Comparison of ENCODE assay signal across 21 cellular contexts in genomic region chr15:76221085-76221767, GRCh38.
DNase-seq lines count a peak whose midpoint lies in the region; ATAC-seq, FAIRE-seq and TF ChIP-seq lines count a peak whose summit lies in the region.
"Had no signal": no experiment of that assay in that cellular context is flagged by ENCODE, and none has a peak within 500 bp of the region (broad histone marks: within the 10 kb centered on the region; RNA-seq: fewer than 3 reads in every experiment).

No MANE protein-coding gene starts in this region.

- H2AFZ ChIP-seq in HepG2 (ENCODE audit: low read length), result no peak overlapping the region

- no peaks in the 10 kb centered on the region for H3K79me2 ChIP-seq in HepG2 (ENCODE audit: insufficient read depth, low read length)

- intact Hi-C loops in HepG2 (cut with micrococcal nuclease; ENCODE audit: unreplicated experiment) (no loop called here), right lobe of liver (cut with DNase I) (no loop called here), left colon (cut with DNase I, micrococcal nuclease) (no loop called here)

- no peak for TF ChIP-seq EP300 in HepG2 (IDR thresholded peaks at IDR 0.05; ENCODE audit: low read depth in 2 of 2, low read length in 2 of 2)
- no peak for TF ChIP-seq EP300 in HepG2 (CRISPR knock-in tag; IDR thresholded peaks at IDR 0.05; ENCODE audit: borderline replicate concordance)

- H3K27me3 ChIP-seq in HepG2 (ENCODE audit: control insufficient read depth in 1 of 2, insufficient read depth in 2 of 2, low read length in 2 of 2) (no peaks in the 10 kb centered on the region), right lobe of liver (no peaks in the 10 kb centered on the region), small intestine (ENCODE audit: control insufficient read depth in 2 of 2, insufficient read depth in 2 of 2, low read length in 2 of 2) (no peaks in the 10 kb centered on the region)

- H3K4me2 ChIP-seq in HepG2 (ENCODE audit: low read depth, low read length), result no peak overlapping the region

- no peak overlapping the region for H3K27ac ChIP-seq in HepG2 (ENCODE audit: extremely low read length, insufficient read depth, low read length)
- no peak overlapping the region for H3K27ac ChIP-seq in right lobe of liver
- no peak overlapping the region for H3K27ac ChIP-seq in HEK293 (ENCODE audit: extremely low read depth, low read depth, low read length)
- H3K27ac ChIP-seq in small intestine (ENCODE audit: low read depth in 1 of 2, low read length in 1 of 2), result no peak overlapping the region

- CTCF ChIA-PET in HepG2 (lab: Yijun Ruan, JAX; ENCODE audit: low intra/inter-chr PET ratio, low total read pairs) (no interaction called here), HEK293 (lab: Yijun Ruan, JAX) (interaction anchor here (1.1 to 1.5 kb wide), 2 partner anchors 15 to 32 kb away, joined by 3 to 9 read pairs; no protein-coding TSS in a partner anchor)

- TF ChIP-seq CTCF in HepG2 (CRISPR knock-in tag; IDR thresholded peaks at IDR 0.05), result no peak
- TF ChIP-seq CTCF in right lobe of liver (IDR thresholded peaks at IDR 0.05), result no peak
- no peak for TF ChIP-seq CTCF in HEK293 (tag by site-specific recombination; IDR thresholded peaks at IDR 0.05)

- in situ Hi-C loops in HepG2 (cut with HindIII; ENCODE audit: extremely low pct_ligation_motif_present, low pct_unique_long_range_greater_than_20kb), result no loop called here

- no peak for DNase-seq in HepG2 (ENCODE audit: low spot score)
- no peak for DNase-seq in right lobe of liver
- DNase-seq in left colon, result no peak
- DNase-seq in small intestine, result peak; percentile 45
- DNase-seq in NCI-H226, result no peak
- DNase-seq in NCI-H526 treated with DMSO at 0.1 percent for 48 hours (lab: John Stamatoyannopoulos, UW), result no peak
- DNase-seq: 8988T; C1 segment of cervical spinal cord; CD4-positive, alpha-beta memory T cell; DMS 273 treated with DMSO at 0.1 percent for 48 hours; DMS79; EL; GDM1; GOT3 had no signal

- POLR2A ChIA-PET in HepG2 (lab: Yijun Ruan, JAX), result no interaction called here
- POLR2A ChIA-PET in HEK293 (lab: Yijun Ruan, JAX), result no interaction called here

- ATAC-seq in HepG2 (no peak), right lobe of liver (no peak), left colon (peak; percentile 72), GM21723 (IDR thresholded peaks at IDR 0.05; ENCODE audit: unreplicated experiment) (no peak)

- H3K9me3 ChIP-seq in HepG2 (ENCODE audit: low read length), result no peaks in the 10 kb centered on the region
- no peaks in the 10 kb centered on the region for H3K9me3 ChIP-seq in right lobe of liver
- H3K9me3 ChIP-seq in HEK293 (ENCODE audit: control insufficient read depth, insufficient read depth, low read depth, low read length), result no peaks in the 10 kb centered on the region
- no peaks in the 10 kb centered on the region for H3K9me3 ChIP-seq in small intestine (ENCODE audit: control insufficient read depth, low read depth)
- H3K9me3 ChIP-seq: HAP-1 had no signal

- no peak overlapping the region for H3K9ac ChIP-seq in HepG2 (ENCODE audit: insufficient read depth, low read depth, low read length)

- TF ChIP-seq RAD21 in HepG2 (CRISPR knock-in tag; IDR thresholded peaks at IDR 0.05), result no peak

- H3K4me3 ChIP-seq in HepG2 (replicated peaks in 1 of 3; ENCODE audit: insufficient read depth in 1 of 3, low read depth in 2 of 3, low read length in 3 of 3) (no peak overlapping the region), right lobe of liver (no peak overlapping the region), HEK293 (ENCODE audit: low read depth, low read length) (no peak overlapping the region), small intestine (ENCODE audit: low read depth in 1 of 2, low read length in 2 of 2) (no peak overlapping the region)
- H3K4me3 ChIP-seq: HAP-1 had no signal

- 0 out of 2 replicates have a peak, but pooled peaks cover 4% of the 10 kb centered on the region for H4K20me1 ChIP-seq in HepG2 (ENCODE audit: insufficient read depth, low read length)

- WGBS in HepG2 (ENCODE audit: low lambda C conversion rate), result 88% methylated on average over 1 of the region's 1 CpG
- 100% methylated on average over 1 of the region's 1 CpG for WGBS in right lobe of liver (ENCODE audit: insufficient coverage, low coverage, low lambda C conversion rate, missing lambda C conversion rate)
- WGBS in small intestine, 3 donors, result 41 to 80% (median 48%) methylated on average over 1 of the region's 1 CpG

- no TSS peak for BruUV-seq in HepG2 (replicated peaks; lab: Mats Ljungman, UMichigan)

- FAIRE-seq in HepG2 (lab: Jason Lieb, UNC), result no peak
- FAIRE-seq in small intestine (lab: Jason Lieb, UNC), result no peak
- FAIRE-seq: D721Med, GM12891, GM19239, H54 had no signal

- H3K36me3 ChIP-seq in HepG2 (replicated peaks in 1 of 2; ENCODE audit: control insufficient read depth in 1 of 2, insufficient read depth in 2 of 2, low read length in 2 of 2), result peaks cover 10 to 54% of the 10 kb centered on the region in 2 experiments
- H3K36me3 ChIP-seq in right lobe of liver, result peaks cover 3 to 42% (median 24%) of the 10 kb centered on the region in 4 donors
- H3K36me3 ChIP-seq in HEK293 (ENCODE audit: control insufficient read depth in 2 of 2, insufficient read depth in 1 of 2, low read length in 2 of 2), result peaks cover 12 to 53% of the 10 kb centered on the region in 2 experiments
- H3K36me3 ChIP-seq in small intestine (ENCODE audit: control insufficient read depth in 2 of 2, insufficient read depth in 2 of 2, low read length in 2 of 2), result peaks cover 3 to 21% of the 10 kb centered on the region in 2 donors

- no peak for TF ChIP-seq POLR2A in HepG2 (IDR thresholded peaks at IDR 0.05; ENCODE audit: insufficient read depth in 1 of 2, low read depth in 2 of 2, low read length in 2 of 2)
- TF ChIP-seq POLR2A in right lobe of liver (IDR thresholded peaks at IDR 0.05), result no peak

- H3K4me1 ChIP-seq in HepG2 (ENCODE audit: insufficient read depth, low read length) (no peaks in the 10 kb centered on the region), right lobe of liver (no peaks in the 10 kb centered on the region), HEK293 (ENCODE audit: control insufficient read depth, insufficient read depth, low read length) (peaks cover 18% of the 10 kb centered on the region), small intestine (ENCODE audit: control insufficient read depth in 2 of 2, insufficient read depth in 1 of 2, low read depth in 1 of 2, low read length in 1 of 2) (no peaks in the 10 kb centered on the region)
- H3K4me1 ChIP-seq: HAP-1 had no signal

TF ChIP-seq in HepG2, 621 proteins besides CTCF, POLR2A, EP300 and RAD21:
- peak in 1 of 2 experiments; percentile 32; a peak in 1 of 4 replicates for TF ChIP-seq ATF4 (CRISPR knock-in tag; IDR thresholded peaks at IDR 0.05)
- TF ChIP-seq CEBPB (IDR thresholded peaks at IDR 0.05; ENCODE audit: borderline replicate concordance, low read depth, low read length), result peak; percentile 44; the same call in 1 of the 2 replicates
- 0 out of 2 replicates have a peak, but pooled peaks have one; percentile 27 for TF ChIP-seq ZKSCAN1 (IDR thresholded peaks at IDR 0.05; ENCODE audit: low read length)
- TF ChIP-seq ZNF331 (CRISPR knock-in tag; IDR thresholded peaks at IDR 0.05), result no peak

TF ChIP-seq in HEK293, 187 proteins besides CTCF, POLR2A, EP300 and RAD21:
- TF ChIP-seq ZNF664 (tag by site-specific recombination; IDR thresholded peaks at IDR 0.05) (peak; percentile 89), ZNF701 (tag by site-specific recombination; IDR thresholded peaks at IDR 0.05) (no peak), ZSCAN18 (tag by site-specific recombination; IDR thresholded peaks at IDR 0.05) (no peak), SP7 (tag by site-specific recombination; IDR thresholded peaks at IDR 0.05) (no peak), HOXD13 (CRISPR knock-in tag; IDR thresholded peaks at IDR 0.05; ENCODE audit: borderline replicate concordance) (no peak), ZNF155 (tag by site-specific recombination; IDR thresholded peaks at IDR 0.05) (no peak)
